28 cellular contexts compared by ENCODE assay signal in the genomic region with DNA sequence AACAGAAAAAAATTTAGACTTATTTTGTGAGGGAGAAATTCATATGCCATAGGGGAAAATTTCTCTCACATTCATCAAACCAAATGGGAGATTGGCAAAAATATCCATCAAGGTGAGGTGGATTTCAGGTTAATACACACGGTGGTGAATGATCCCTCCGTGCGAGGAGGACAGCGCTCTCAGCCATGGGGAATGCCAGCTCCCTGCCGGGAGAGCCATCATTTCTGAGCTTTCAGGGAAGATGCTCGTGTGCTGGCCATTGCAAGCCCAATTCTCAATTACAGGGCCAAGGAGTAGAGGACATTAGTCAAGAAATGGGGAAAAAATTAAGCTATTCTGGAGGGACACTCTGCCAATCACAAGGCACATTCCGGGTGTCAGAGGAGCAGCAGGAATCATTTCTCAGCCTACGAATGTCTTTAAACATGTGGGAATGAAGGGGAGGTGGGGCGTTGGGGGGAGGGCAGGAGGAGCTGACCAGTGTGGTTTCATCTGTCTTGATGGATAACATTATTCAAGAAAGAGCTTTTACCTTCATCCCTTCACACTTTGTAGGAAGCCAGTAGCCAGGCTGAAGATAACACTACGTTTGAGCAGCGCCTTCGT.
"Had no signal": no experiment of that assay in that cellular context is flagged by ENCODE, and none has a peak within 500 bp of the region (broad histone marks: within the 10 kb centered on the region; RNA-seq: fewer than 3 reads in every experiment).

No MANE protein-coding gene starts in this region.

- H3K9ac ChIP-seq: KMS-11 had no signal

- H3K9me3 ChIP-seq: SJCRH30 had no signal

- H3K27ac ChIP-seq: cardiac muscle cell, KMS-11, PC-9, RWPE1, SJCRH30, SK-N-MC, WERI-Rb-1 had no signal

- H3K36me3 ChIP-seq: cardiac muscle cell, SJCRH30, WERI-Rb-1 had no signal

- H3K27ac Mint-ChIP-seq: activated CD4-positive, alpha-beta memory T cell treated with anti-CD3 and anti-CD28 coated beads, Interleukin-2, amount 10 ng/mL, durations not matched to agents 7 days and 5 days; activated CD8-positive, alpha-beta memory T cell treated with anti-CD3 and anti-CD28 coated beads, Interleukin-2, amount 10 ng/mL, durations not matched to agents 7 days and 5 days; activated naive CD4-positive, alpha-beta T cell treated with anti-CD3 and anti-CD28 coated beads, Interleukin-2, amount 10 ng/mL, durations not matched to agents 7 days and 5 days; activated naive CD8-positive, alpha-beta T cell; activated naive CD8-positive, alpha-beta T cell treated with anti-CD3 and anti-CD28 coated beads, Interleukin-2, amount 50 U/mL, for 24 hours; activated T-helper 2 cell treated with anti-CD3 and anti-CD28 coated beads, Interferon-gamma antibody, Interleukin-2, Interleukin-4, amounts not matched to agents 10 μg/mL and 5 μg/mL and 100 μg/mL, durations not matched to agents 14 hours and 24 hours and 36 hours had no signal

- H2AFZ ChIP-seq: PC-9 had no signal

- H3K4me2 ChIP-seq: KMS-11, PC-9 had no signal

- H3K27me3 ChIP-seq: cardiac muscle cell had no signal

- H3K27me3 Mint-ChIP-seq: activated CD4-positive, alpha-beta memory T cell treated with anti-CD3 and anti-CD28 coated beads, Interleukin-2, amount 10 ng/mL, durations not matched to agents 7 days and 5 days; activated CD8-positive, alpha-beta memory T cell treated with anti-CD3 and anti-CD28 coated beads, Interleukin-2, amount 10 ng/mL, durations not matched to agents 7 days and 5 days; activated naive CD8-positive, alpha-beta T cell; activated naive CD8-positive, alpha-beta T cell treated with anti-CD3 and anti-CD28 coated beads, Interleukin-2, amount 50 U/mL, for 24 hours; central memory CD8-positive, alpha-beta T cell had no signal

- H3K4me1 Mint-ChIP-seq: activated CD4-positive, alpha-beta memory T cell treated with anti-CD3 and anti-CD28 coated beads, Interleukin-2, amount 10 ng/mL, durations not matched to agents 7 days and 5 days; activated naive CD4-positive, alpha-beta T cell treated with anti-CD3 and anti-CD28 coated beads, Interleukin-2, amount 10 ng/mL, durations not matched to agents 7 days and 5 days; activated naive CD8-positive, alpha-beta T cell treated with anti-CD3 and anti-CD28 coated beads, Interleukin-2, amount 50 U/mL, for 24 hours had no signal

- H3K4me3 ChIP-seq: cardiac muscle cell, PC-9, SJCRH30, SK-N-MC had no signal

- H3K36me3 Mint-ChIP-seq: activated CD8-positive, alpha-beta memory T cell treated with anti-CD3 and anti-CD28 coated beads, Interleukin-2, amount 10 ng/mL, durations not matched to agents 7 days and 5 days; activated naive CD4-positive, alpha-beta T cell treated with anti-CD3 and anti-CD28 coated beads, Interleukin-2, amount 10 ng/mL, durations not matched to agents 7 days and 5 days; activated naive CD8-positive, alpha-beta T cell had no signal

- DNase-seq: activated CD4-positive, alpha-beta memory T cell treated with anti-CD3 and anti-CD28 coated beads, Interleukin-2, amount 10 ng/mL, durations not matched to agents 7 days and 5 days; activated CD4-positive, alpha-beta T cell treated with anti-CD3 and anti-CD28 coated beads for 1 hour; activated CD4-positive, alpha-beta T cell treated with anti-CD3 and anti-CD28 coated beads for 48 hours; activated CD4-positive, CD25-positive, alpha-beta regulatory T cell; activated CD8-positive, alpha-beta memory T cell treated with anti-CD3 and anti-CD28 coated beads for 24 hours; activated CD8-positive, alpha-beta memory T cell treated with anti-CD3 and anti-CD28 coated beads, Interleukin-2, amount 10 ng/mL, durations not matched to agents 7 days and 5 days; activated CD8-positive, alpha-beta memory T cell treated with anti-CD3 and anti-CD28 coated beads, Interleukin-2, amount 50 U/mL, for 48 hours; activated naive CD4-positive, alpha-beta T cell treated with anti-CD3 and anti-CD28 coated beads, Interleukin-2, amount 10 ng/mL, durations not matched to agents 7 days and 5 days; activated naive CD8-positive, alpha-beta T cell treated with anti-CD3 and anti-CD28 coated beads, Interleukin-2, amount 50 U/mL, for 24 hours; NCI-H1105 treated with DMSO at 0.1 percent for 48 hours; NCI-H1436; NCI-H1694; NCI-H1930; NCI-H2081 treated with DMSO at 0.1 percent for 48 hours; NCI-H345; NCI-H524 treated with DMSO at 0.1 percent for 48 hours; NK-92 treated with Interleukin-12 subunit alpha and Interleukin-12 subunit beta, amount 100 ng/mL, for 24 hours; PC-9; SJCRH30; T1000; WERI-Rb-1 had no signal

- H3K9me3 Mint-ChIP-seq: activated CD4-positive, alpha-beta memory T cell treated with anti-CD3 and anti-CD28 coated beads, Interleukin-2, amount 10 ng/mL, durations not matched to agents 7 days and 5 days; activated naive CD4-positive, alpha-beta T cell treated with anti-CD3 and anti-CD28 coated beads, Interleukin-2, amount 10 ng/mL, durations not matched to agents 7 days and 5 days; activated naive CD8-positive, alpha-beta T cell treated with anti-CD3 and anti-CD28 coated beads, Interleukin-2, amount 50 U/mL, for 24 hours; activated T-helper 2 cell treated with anti-CD3 and anti-CD28 coated beads, Interferon-gamma antibody, Interleukin-2, Interleukin-4, amounts not matched to agents 10 μg/mL and 5 μg/mL and 100 μg/mL, durations not matched to agents 14 hours and 24 hours and 36 hours; central memory CD8-positive, alpha-beta T cell had no signal

- H3K4me3 Mint-ChIP-seq: activated CD4-positive, alpha-beta memory T cell treated with anti-CD3 and anti-CD28 coated beads, Interleukin-2, amount 10 ng/mL, durations not matched to agents 7 days and 5 days; activated CD8-positive, alpha-beta memory T cell treated with anti-CD3 and anti-CD28 coated beads, Interleukin-2, amount 10 ng/mL, durations not matched to agents 7 days and 5 days; activated naive CD4-positive, alpha-beta T cell treated with anti-CD3 and anti-CD28 coated beads, Interleukin-2, amount 10 ng/mL, durations not matched to agents 7 days and 5 days; activated naive CD8-positive, alpha-beta T cell; activated naive CD8-positive, alpha-beta T cell treated with anti-CD3 and anti-CD28 coated beads, Interleukin-2, amount 50 U/mL, for 24 hours; central memory CD8-positive, alpha-beta T cell had no signal
